8 cellular contexts compared by ENCODE assay signal in the genomic region with DNA sequence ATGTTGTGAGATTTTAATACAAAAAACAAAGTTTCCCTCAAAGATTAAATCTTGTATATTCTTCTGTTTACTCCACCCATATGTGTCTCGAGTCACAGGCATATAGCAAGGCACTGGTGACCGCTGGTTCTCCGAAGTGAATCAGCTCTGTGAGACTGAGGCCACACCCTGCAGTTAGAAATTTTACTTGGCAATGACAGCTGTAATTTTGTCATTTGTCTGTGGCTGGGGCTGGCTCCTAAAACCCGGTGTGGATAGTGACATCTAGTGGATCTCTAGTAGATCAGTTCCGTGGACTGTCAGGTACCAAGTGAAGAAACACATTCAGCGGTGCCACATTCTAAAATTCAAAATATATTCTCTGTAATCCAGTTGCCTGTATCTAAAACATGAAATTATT.
A peak's percentile ranks its signal among the peaks of the same experiment; 100 is the strongest.
DNase-seq lines count a peak whose midpoint lies in the region; ATAC-seq, FAIRE-seq and TF ChIP-seq lines count a peak whose summit lies in the region.

No MANE protein-coding gene starts in this region.

- intact Hi-C loops in activated T-helper 1 cell treated with anti-CD3 and anti-CD28 coated beads, Interleukin-12 subunit alpha, Interleukin-12 subunit beta, Interleukin-2, Interleukin-4 antibody, amounts not matched to agents 30 ng/mL and 10 ng/mL and 1 ng/mL, durations not matched to agents 14 hours and 24 hours and 36 hours (cut with micrococcal nuclease) = loop anchor here (1.0 to 5.0 kb wide), 3 partner anchors 19 to 280 kb away; partner anchors contain the start of gene NEDD4L

- H3K4me3 ChIP-seq in OCI-LY3 (ENCODE audit: low read length) (no peak overlapping the region; the same call in 1 of the 2 replicates), osteoblast (ENCODE audit: insufficient read depth, low read length) (no peak overlapping the region)

- H3K9ac ChIP-seq in OCI-LY3 (ENCODE audit: low read length) = no peak overlapping the region

- H3K4me2 ChIP-seq in OCI-LY3 (ENCODE audit: low read length) (peak overlapping the region; percentile 34), osteoblast (ENCODE audit: insufficient read depth, low read length) (peak overlapping the region; percentile 64)

- ATAC-seq in HG03196 (IDR thresholded peaks at IDR 0.05; ENCODE audit: unreplicated experiment) = no peak

- H3K36me3 Mint-ChIP-seq in activated T-helper 1 cell treated with anti-CD3 and anti-CD28 coated beads, Interleukin-12 subunit alpha, Interleukin-12 subunit beta, Interleukin-2, Interleukin-4 antibody, amounts not matched to agents 30 ng/mL and 10 ng/mL and 1 ng/mL, durations not matched to agents 14 hours and 24 hours and 36 hours (ENCODE audit: low read depth) = no peaks in the 10 kb centered on the region

- H4K20me1 ChIP-seq in OCI-LY3 (ENCODE audit: insufficient read depth, low read length) = peaks cover 61% of the 10 kb centered on the region
- H4K20me1 ChIP-seq in osteoblast (ENCODE audit: insufficient read depth, low read length) = no peaks in the 10 kb centered on the region

- TF ChIP-seq CTCF in OCI-LY3 (IDR thresholded peaks at IDR 0.05; ENCODE audit: low read depth, low read length) (peak; percentile 96), osteoblast (IDR thresholded peaks at IDR 0.05; ENCODE audit: extremely low read depth, low read depth, low read length) (peak; percentile 71)

- DNase-seq in AG08395 (ENCODE audit: low spot score) (peak; percentile 90), GM18507 (ENCODE audit: extremely low spot score, insufficient read length, low read depth) (peak; percentile 46), HT1080 (ENCODE audit: low read depth) (peak; percentile 89), fibroblast of the conjunctiva (ENCODE audit: low read depth) (peak; percentile 65), osteoblast (ENCODE audit: insufficient read length, low spot score, missing footprints) (peak; percentile 93)
- peak; percentile 43 for DNase-seq in activated T-helper 1 cell treated with anti-CD3 and anti-CD28 coated beads, Interleukin-12 subunit alpha, Interleukin-12 subunit beta, Interleukin-2, Interleukin-4 antibody, amounts not matched to agents 30 ng/mL and 10 ng/mL and 1 ng/mL, durations not matched to agents 14 hours and 24 hours and 36 hours (ENCODE audit: low spot score)

- H3K27ac Mint-ChIP-seq in activated T-helper 1 cell treated with anti-CD3 and anti-CD28 coated beads, Interleukin-12 subunit alpha, Interleukin-12 subunit beta, Interleukin-2, Interleukin-4 antibody, amounts not matched to agents 30 ng/mL and 10 ng/mL and 1 ng/mL, durations not matched to agents 14 hours and 24 hours and 36 hours = no peak overlapping the region

- H3K79me2 ChIP-seq in OCI-LY3 (ENCODE audit: low read length) (peaks cover 37% of the 10 kb centered on the region), osteoblast (ENCODE audit: insufficient read depth, low read length) (peaks cover 3% of the 10 kb centered on the region)

- peaks cover 12% of the 10 kb centered on the region for H3K27me3 Mint-ChIP-seq in activated T-helper 1 cell treated with anti-CD3 and anti-CD28 coated beads, Interleukin-12 subunit alpha, Interleukin-12 subunit beta, Interleukin-2, Interleukin-4 antibody, amounts not matched to agents 30 ng/mL and 10 ng/mL and 1 ng/mL, durations not matched to agents 14 hours and 24 hours and 36 hours (ENCODE audit: insufficient read depth)

- no peaks in the 10 kb centered on the region for H3K9me3 ChIP-seq in OCI-LY3 (ENCODE audit: insufficient read depth, low read length)
- no peaks in the 10 kb centered on the region for H3K9me3 ChIP-seq in osteoblast (ENCODE audit: low read depth, low read length)

- H3K4me1 Mint-ChIP-seq in activated T-helper 1 cell treated with anti-CD3 and anti-CD28 coated beads, Interleukin-12 subunit alpha, Interleukin-12 subunit beta, Interleukin-2, Interleukin-4 antibody, amounts not matched to agents 30 ng/mL and 10 ng/mL and 1 ng/mL, durations not matched to agents 14 hours and 24 hours and 36 hours (ENCODE audit: low read depth) = peaks cover 10% of the 10 kb centered on the region

- H3K4me1 ChIP-seq in OCI-LY3 (ENCODE audit: low read length) (peaks cover 21% of the 10 kb centered on the region), osteoblast (ENCODE audit: insufficient read depth, low read length) (peaks cover 4% of the 10 kb centered on the region)

- H2AFZ ChIP-seq in OCI-LY3 (ENCODE audit: low read depth, low read length) (no peak overlapping the region), osteoblast (ENCODE audit: low read length) (no peak overlapping the region)

- FAIRE-seq in GM18507 (lab: Jason Lieb, UNC) = peak; percentile 90

- no peak overlapping the region for H3K4me3 Mint-ChIP-seq in activated T-helper 1 cell treated with anti-CD3 and anti-CD28 coated beads, Interleukin-12 subunit alpha, Interleukin-12 subunit beta, Interleukin-2, Interleukin-4 antibody, amounts not matched to agents 30 ng/mL and 10 ng/mL and 1 ng/mL, durations not matched to agents 14 hours and 24 hours and 36 hours

- H3K36me3 ChIP-seq in OCI-LY3 (replicated peaks; ENCODE audit: low read depth, low read length) = peaks cover 48% of the 10 kb centered on the region
- H3K36me3 ChIP-seq in osteoblast (ENCODE audit: insufficient read depth, low read length) = no peaks in the 10 kb centered on the region

- H3K27ac ChIP-seq in OCI-LY3 (ENCODE audit: low read length) (no peak overlapping the region), osteoblast (ENCODE audit: low read depth, low read length) (no peak overlapping the region)

- no peaks in the 10 kb centered on the region for H3K27me3 ChIP-seq in OCI-LY3 (ENCODE audit: low read depth, low read length)
- no peaks in the 10 kb centered on the region for H3K27me3 ChIP-seq in osteoblast (ENCODE audit: insufficient read depth, low read length)

- no peaks in the 10 kb centered on the region for H3K9me3 Mint-ChIP-seq in activated T-helper 1 cell treated with anti-CD3 and anti-CD28 coated beads, Interleukin-12 subunit alpha, Interleukin-12 subunit beta, Interleukin-2, Interleukin-4 antibody, amounts not matched to agents 30 ng/mL and 10 ng/mL and 1 ng/mL, durations not matched to agents 14 hours and 24 hours and 36 hours

Comparison
In these comparisons a context has a peak if more than half of its experiments do, and no peak if none do; other contexts are left out.
1. DNase-seq: peak in every context shown above with its lines; median percentile 93 in osteoblast; 90 in AG08395; 89 in HT1080; 65 in fibroblast of the conjunctiva; 46 in GM18507; 43 in activated T-helper 1 cell treated with anti-CD3 and anti-CD28 coated beads, Interleukin-12 subunit alpha, Interleukin-12 subunit beta, Interleukin-2, Interleukin-4 antibody, amounts not matched to agents 30 ng/mL and 10 ng/mL and 1 ng/mL, durations not matched to agents 14 hours and 24 hours and 36 hours.